1 cellular context compared by ENCODE assay signal in genomic region chr10:110576220-110576619, GRCh38.
TF ChIP-seq lines count a peak whose summit lies in the region.

No MANE protein-coding gene starts in this region.

TF ChIP-seq in GM12878, 131 proteins besides CTCF, POLR2A, EP300 and RAD21 (continued from another document):
- TF ChIP-seq NKRF (conservative IDR thresholded peaks at IDR 0.05): no peak
